In genomic region chr21:38768385-38769071, GRCh38 we compare ENCODE assay signal across 8 cellular contexts. TPM values are rescaled to one million over a fixed set of nuclear protein-coding genes. Genes with fewer than 3 reads are reported as not detected.
A peak's percentile ranks its signal among the peaks of the same experiment; 100 is the strongest.
DNase-seq lines count a peak whose midpoint lies in the region; ATAC-seq, FAIRE-seq and TF ChIP-seq lines count a peak whose summit lies in the region.

No MANE protein-coding gene starts in this region.

- DNase-seq in Caco-2 = no peak
- DNase-seq in T-helper 17 cell = no peak
- DNase-seq in bronchial epithelial cell (ENCODE audit: low read depth) = peak; percentile 86
- DNase-seq in stimulated activated CD4-positive, alpha-beta T cell treated with anti-CD3 and anti-CD28 coated beads, Interleukin-15, amount 100 ng/mL, for 24 hours = peak; percentile 79
- no peak for DNase-seq in Right ventricle myocardium inferior (ENCODE audit: missing footprints)
- DNase-seq in NCI-H1092 treated with DMSO at 0.1 percent for 48 hours (lab: John Stamatoyannopoulos, UW) = no peak
- no peak for DNase-seq in NCI-H82 treated with DMSO at 0.1 percent for 48 hours (lab: John Stamatoyannopoulos, UW; ENCODE audit: unreplicated experiment)

- CTCF ChIA-PET in Caco-2 (lab: Charles Lee) = no interaction called here

- intact Hi-C loops in Caco-2 (cut with micrococcal nuclease; ENCODE audit: unreplicated experiment) = no loop called here
- intact Hi-C loops in Right ventricle myocardium inferior (cut with DNase I) = no loop called here

- peaks cover 33% of the 10 kb centered on the region for H3K4me1 ChIP-seq in Caco-2

- H3K36me3 Mint-ChIP-seq in Caco-2 (ENCODE audit: insufficient read depth, unreplicated experiment) = no peaks in the 10 kb centered on the region
- no peaks in the 10 kb centered on the region for H3K36me3 Mint-ChIP-seq in T-helper 17 cell (ENCODE audit: low read depth)

- H3K27ac Mint-ChIP-seq in Caco-2 (ENCODE audit: unreplicated experiment) (peak overlapping the region; percentile 2), T-helper 17 cell (peak overlapping the region; percentile 94)

- no peak for TF ChIP-seq CTCF in Caco-2 (IDR thresholded peaks at IDR 0.05; ENCODE audit: insufficient read depth in 1 of 2, low read depth in 1 of 2, low read length in 1 of 2, severe bottlenecking in 1 of 2, unreplicated experiment in 1 of 2)
- no peak for TF ChIP-seq CTCF in bronchial epithelial cell (IDR thresholded peaks at IDR 0.05; ENCODE audit: insufficient read depth, low read length, severe bottlenecking)

- H3K9me3 ChIP-seq in Caco-2 (peaks cover 12% of the 10 kb centered on the region; the same call in 1 of the 2 replicates), T-helper 17 cell (ENCODE audit: control insufficient read depth, low read length, poor library complexity, severe bottlenecking) (no peaks in the 10 kb centered on the region)

- H3K36me3 ChIP-seq in Caco-2 (ENCODE audit: control insufficient read depth, insufficient read depth, low read length) (no peaks in the 10 kb centered on the region), bronchial epithelial cell (ENCODE audit: control insufficient read depth, insufficient read depth, low read length) (no peaks in the 10 kb centered on the region)

- no TSS peak for BruUV-seq in Caco-2 (replicated peaks; lab: Mats Ljungman, UMichigan)

- H3K4me3 Mint-ChIP-seq in Caco-2 (ENCODE audit: unreplicated experiment) = no peak overlapping the region
- H3K4me3 Mint-ChIP-seq in T-helper 17 cell = peak overlapping the region; percentile 79

- H3K4me3 ChIP-seq in Caco-2 (ENCODE audit: low read depth, low read length) (no peak overlapping the region), bronchial epithelial cell (ENCODE audit: low read depth, low read length) (no peak overlapping the region)

- no peak for FAIRE-seq in bronchial epithelial cell (lab: Jason Lieb, UNC)

- peaks cover 8% of the 10 kb centered on the region for H3K9me3 Mint-ChIP-seq in Caco-2 (ENCODE audit: unreplicated experiment)

- H3K4me1 Mint-ChIP-seq in Caco-2 (ENCODE audit: low read depth, unreplicated experiment) (peaks cover 26% of the 10 kb centered on the region), T-helper 17 cell (peaks cover 27% of the 10 kb centered on the region)

- H3K27me3 Mint-ChIP-seq in Caco-2 (ENCODE audit: insufficient read depth, unreplicated experiment) (no peaks in the 10 kb centered on the region), T-helper 17 cell (peaks cover 18% of the 10 kb centered on the region)

- ATAC-seq in T-helper 17 cell (peak; percentile 20), Right ventricle myocardium inferior (no peak), HG02610 (IDR thresholded peaks at IDR 0.05; ENCODE audit: unreplicated experiment) (no peak)

- POLR2A ChIA-PET in Caco-2 (lab: Charles Lee) = no interaction called here

- H3K27me3 ChIP-seq in Caco-2 (replicated peaks; ENCODE audit: control insufficient read depth, insufficient read depth, low read length) (no peaks in the 10 kb centered on the region), bronchial epithelial cell (ENCODE audit: control insufficient read depth, insufficient read depth, low read length) (no peaks in the 10 kb centered on the region)

RNA-seq across cellular contexts. Expression of gene ETS2, which starts 37.2 kb away (rescaled TPM):
- 20.4 and 26.9 TPM in 2 replicates for total RNA-seq in Caco-2 (2022)
- total RNA-seq in T-helper 17 cell = 10 to 100 TPM in 1 of 2 donors, 1 to 10 TPM in 1; 8.1 to 10.9 TPM
- total RNA-seq in bronchial epithelial cell = 144 and 153 TPM in 2 replicates
- 51.5 TPM for total RNA-seq in Right ventricle myocardium inferior

Comparison
In these comparisons a context has a peak if more than half of its experiments do, and no peak if none do; other contexts are left out.
1. DNase-seq: peak in bronchial epithelial cell (single experiment) and stimulated activated CD4-positive, alpha-beta T cell treated with anti-CD3 and anti-CD28 coated beads, Interleukin-15, amount 100 ng/mL, for 24 hours (single experiment); none in Caco-2 (0 of 2), T-helper 17 cell (0 of 3), Right ventricle myocardium inferior (single experiment), NCI-H1092 treated with DMSO at 0.1 percent for 48 hours (single experiment) and NCI-H82 treated with DMSO at 0.1 percent for 48 hours (single experiment).